In the genomic region with DNA sequence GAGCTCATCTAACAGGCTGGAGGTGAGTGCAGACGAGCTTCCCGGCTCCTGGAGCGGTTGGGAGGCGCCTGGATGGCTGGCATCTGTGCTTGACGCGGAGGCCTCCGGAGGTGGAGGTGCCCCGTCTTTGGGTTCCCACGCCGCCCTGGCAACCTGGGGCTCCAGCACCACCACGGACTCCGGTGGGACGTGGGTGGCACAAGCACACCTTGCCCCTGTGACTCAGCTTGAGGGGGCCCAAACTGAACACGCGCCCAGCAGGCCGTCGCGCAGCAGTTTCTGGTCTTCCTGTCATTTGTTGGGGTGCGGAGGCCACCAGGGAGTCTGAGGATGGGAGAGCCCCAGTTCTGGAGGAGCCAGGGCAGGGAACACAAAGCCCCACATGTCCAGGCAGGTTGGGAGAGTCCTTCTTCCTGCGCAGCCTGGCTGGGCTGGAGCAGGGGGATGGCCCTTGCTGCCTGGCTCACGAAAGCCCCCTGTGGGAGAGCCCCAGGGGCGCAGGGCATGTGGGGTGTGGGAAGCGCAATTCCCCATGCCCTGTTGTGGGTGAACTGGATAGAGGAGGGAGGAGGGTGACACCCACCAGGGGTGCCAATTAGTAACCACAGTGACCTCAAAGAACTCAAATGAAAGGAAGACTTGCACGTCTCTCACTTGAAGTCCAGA, we compare ENCODE assay signal across 10 cellular contexts.
A peak's percentile ranks its signal among the peaks of the same experiment; 100 is the strongest.
DNase-seq lines count a peak whose midpoint lies in the region; ATAC-seq and TF ChIP-seq lines count a peak whose summit lies in the region.
"Had no signal": no experiment of that assay in that cellular context is flagged by ENCODE, and none has a peak within 500 bp of the region (broad histone marks: within the 10 kb centered on the region; RNA-seq: fewer than 3 reads in every experiment).

No MANE protein-coding gene starts in this region.

- H3K27ac ChIP-seq in gastrocnemius medialis, result no peak overlapping the region
- H3K27ac ChIP-seq in H9 (ENCODE audit: insufficient read length, low read depth, low read length), result no peak overlapping the region

- peaks cover 0 to 5% of the 10 kb centered on the region in 2 donors for H3K4me1 Mint-ChIP-seq in stimulated activated naive B cell treated with anti-CD40 and anti-IgM and Interleukin-4, amounts not matched to agents 10 μg/mL and 1 μg/mL and 100 μg/mL, for 72 hours
- H3K4me1 Mint-ChIP-seq in H9, result no peaks in the 10 kb centered on the region
- H3K4me1 Mint-ChIP-seq: activated CD4-positive, alpha-beta T cell treated with anti-CD3 and anti-CD28 coated beads for 36 hours had no signal

- H2BK12ac ChIP-seq in H9 (ENCODE audit: insufficient read length, low read depth, low read length), result no peak overlapping the region

- H3K9ac ChIP-seq in H9 (ENCODE audit: extremely low read depth, insufficient read length, low read length), result no peak overlapping the region

- no peak overlapping the region for H4K8ac ChIP-seq in H9 (replicated peaks; ENCODE audit: insufficient read length, low read depth, low read length)

- no peak overlapping the region for H3T11ph ChIP-seq in H9 (ENCODE audit: low read length)

- no peak overlapping the region for H2BK5ac ChIP-seq in H9 (ENCODE audit: insufficient read length, low read length)

- no peaks in the 10 kb centered on the region for H3K9me3 ChIP-seq in gastrocnemius medialis
- H3K9me3 ChIP-seq in H9 (ENCODE audit: control insufficient read depth, low read depth, low read length), result peaks cover 82% of the 10 kb centered on the region

- TF ChIP-seq CTCF in LNCaP clone FGC (IDR thresholded peaks at IDR 0.05; ENCODE audit: control insufficient read depth, extremely low read depth, insufficient read depth) (no peak), fibroblast of villous mesenchyme (IDR thresholded peaks at IDR 0.05; ENCODE audit: insufficient read depth, low read depth, low read length) (no peak), gastrocnemius medialis (IDR thresholded peaks at IDR 0.05 in 4 of 5, conservative IDR thresholded peaks at IDR 0.05 in 1 of 5) (no peak), H9 (conservative IDR thresholded peaks at IDR 0.05) (no peak)

- in situ Hi-C loops in gastrocnemius medialis (cut with MboI; ENCODE audit: low sequenced_read_pairs in 4 of 4), result no loop called here

- no peak overlapping the region for H2BK15ac ChIP-seq in H9 (ENCODE audit: low read depth, low read length)

- H3K9me3 Mint-ChIP-seq in stimulated activated naive B cell treated with anti-CD40 and anti-IgM and Interleukin-4, amounts not matched to agents 10 μg/mL and 1 μg/mL and 100 μg/mL, for 72 hours, result peaks cover 26 to 31% of the 10 kb centered on the region in 2 donors
- peaks cover 94 to 95% of the 10 kb centered on the region in 2 experiments for H3K9me3 Mint-ChIP-seq in H9

- H3K36me3 ChIP-seq in gastrocnemius medialis, result no peaks in the 10 kb centered on the region

- no peak for TF ChIP-seq POLR2A in gastrocnemius medialis (IDR thresholded peaks at IDR 0.05)

- H3K18ac ChIP-seq in H9 (ENCODE audit: insufficient read length, low read depth, low read length), result no peak overlapping the region

- H3K56ac ChIP-seq in H9 (ENCODE audit: insufficient read length, low read depth, low read length), result no peak overlapping the region

- H3K4me3 Mint-ChIP-seq in stimulated activated naive B cell treated with anti-CD40 and anti-IgM and Interleukin-4, amounts not matched to agents 10 μg/mL and 1 μg/mL and 100 μg/mL, for 72 hours, result peak overlapping the region in 1 of 2 donors; percentile 81
- H3K4me3 Mint-ChIP-seq in H9, result no peak overlapping the region

- peaks cover 0 to 6% of the 10 kb centered on the region in 2 donors for H3K27me3 Mint-ChIP-seq in stimulated activated naive B cell treated with anti-CD40 and anti-IgM and Interleukin-4, amounts not matched to agents 10 μg/mL and 1 μg/mL and 100 μg/mL, for 72 hours
- H3K27me3 Mint-ChIP-seq in H9 (ENCODE audit: low read depth), result peaks cover 25% of the 10 kb centered on the region
- H3K27me3 Mint-ChIP-seq: activated CD4-positive, alpha-beta T cell treated with anti-CD3 and anti-CD28 coated beads for 36 hours had no signal

- H4K5ac ChIP-seq in H9 (ENCODE audit: insufficient read length, low read depth, low read length), result no peak overlapping the region

- DNase-seq in NCI-H82 (lab: John Stamatoyannopoulos, UW) (peak; percentile 47), NCI-H82 treated with DMSO at 0.1 percent for 48 hours (lab: John Stamatoyannopoulos, UW; ENCODE audit: unreplicated experiment) (no peak), LNCaP clone FGC (ENCODE audit: low read depth) (no peak), fibroblast of villous mesenchyme (ENCODE audit: low read depth) (no peak), gastrocnemius medialis (no peak), H9 (no peak)
- DNase-seq in stimulated activated naive B cell treated with anti-CD40 and anti-IgM and Interleukin-4, amounts not matched to agents 10 μg/mL and 1 μg/mL and 100 μg/mL, for 72 hours, result no peak
- DNase-seq: activated CD4-positive, alpha-beta T cell treated with anti-CD3 and anti-CD28 coated beads for 36 hours; Karpas-422 had no signal

- no peaks in the 10 kb centered on the region for H4K20me1 ChIP-seq in H9 (ENCODE audit: control insufficient read depth, insufficient read depth, insufficient read length)

- H3K14ac ChIP-seq in H9 (ENCODE audit: insufficient read depth, low read length), result no peak overlapping the region

- no peaks in the 10 kb centered on the region for H3K23me2 ChIP-seq in H9 (ENCODE audit: insufficient read length, low read depth, low read length, poor library complexity, severe bottlenecking)

- H3K36me3 Mint-ChIP-seq in stimulated activated naive B cell treated with anti-CD40 and anti-IgM and Interleukin-4, amounts not matched to agents 10 μg/mL and 1 μg/mL and 100 μg/mL, for 72 hours, result peaks cover 1 to 11% of the 10 kb centered on the region in 2 donors
- peaks cover 38 to 63% (median 49%) of the 10 kb centered on the region in 3 experiments for H3K36me3 Mint-ChIP-seq in H9 (ENCODE audit: insufficient read depth in 1 of 3, low read depth in 3 of 3)

- H2BK20ac ChIP-seq in H9 (ENCODE audit: low read depth, low read length, poor library complexity, severe bottlenecking), result no peak overlapping the region

- H3K4me3 ChIP-seq in LNCaP clone FGC (ENCODE audit: low read depth, low read length), result peak overlapping the region; percentile 50
- H3K4me3 ChIP-seq in fibroblast of villous mesenchyme (ENCODE audit: low read depth, low read length), result peak overlapping the region; percentile 23
- H3K4me3 ChIP-seq in gastrocnemius medialis, result no peak overlapping the region

- H3K4me1 ChIP-seq in gastrocnemius medialis, result no peaks in the 10 kb centered on the region
- H3K4me1 ChIP-seq in H9 (ENCODE audit: insufficient read depth, low read length), result no peaks in the 10 kb centered on the region

- H4K91ac ChIP-seq in H9 (ENCODE audit: insufficient read length, low read depth, low read length), result no peak overlapping the region

- no peak overlapping the region for H3K4ac ChIP-seq in H9 (ENCODE audit: low read depth, low read length)

- H3K27ac Mint-ChIP-seq in stimulated activated naive B cell treated with anti-CD40 and anti-IgM and Interleukin-4, amounts not matched to agents 10 μg/mL and 1 μg/mL and 100 μg/mL, for 72 hours, result no peak overlapping the region
- H3K27ac Mint-ChIP-seq in H9, result no peak overlapping the region
- H3K27ac Mint-ChIP-seq: activated CD4-positive, alpha-beta T cell treated with anti-CD3 and anti-CD28 coated beads for 36 hours had no signal

- no peak overlapping the region for H3K4me2 ChIP-seq in H9 (ENCODE audit: insufficient read depth, insufficient read length, low read length)

- H2AFZ ChIP-seq in H9 (ENCODE audit: low read length), result no peak overlapping the region

- no peak overlapping the region for H2BK120ac ChIP-seq in H9 (ENCODE audit: low read depth, low read length, poor library complexity, severe bottlenecking)

- H3K27me3 ChIP-seq in gastrocnemius medialis, result no peaks in the 10 kb centered on the region
- no peaks in the 10 kb centered on the region for H3K27me3 ChIP-seq in H9 (ENCODE audit: insufficient read depth, low read length)

- WGBS in H9 (ENCODE audit: extremely low coverage, insufficient read length, low lambda C conversion rate), result no CpG with 5 or more reads among the region's 24 CpGs

- intact Hi-C loops in gastrocnemius medialis (cut with DNase I; ENCODE audit: low total_unique reads), result no loop called here

- no peaks in the 10 kb centered on the region for H3K79me2 ChIP-seq in H9 (ENCODE audit: insufficient read depth, low read length)

- no peaks in the 10 kb centered on the region for H3K79me1 ChIP-seq in H9 (ENCODE audit: insufficient read depth, low read depth, low read length, poor library complexity, severe bottlenecking)

- no peak overlapping the region for H3K23ac ChIP-seq in H9 (ENCODE audit: insufficient read length, low read depth, low read length)

- peak; percentile 20 to 35 for ATAC-seq in stimulated activated naive B cell treated with anti-CD40 and anti-IgM and Interleukin-4, amounts not matched to agents 10 μg/mL and 1 μg/mL and 100 μg/mL, for 72 hours (replicated peaks)
- ATAC-seq in GM18519 (IDR thresholded peaks at IDR 0.05; ENCODE audit: low FRiP score, unreplicated experiment) (no peak), gastrocnemius medialis (no peak)
- ATAC-seq: activated CD4-positive, alpha-beta T cell treated with anti-CD3 and anti-CD28 coated beads for 36 hours had no signal

- no peak overlapping the region for H2AK5ac ChIP-seq in H9 (ENCODE audit: insufficient read length, low read length)

Comparison
In these comparisons a context has a peak if more than half of its experiments do, and no peak if none do; other contexts are left out.
1. H3K4me3 ChIP-seq: peak in LNCaP clone FGC (single experiment) and fibroblast of villous mesenchyme (single experiment); none in gastrocnemius medialis (0 of 4).
2. ATAC-seq: peak in stimulated activated naive B cell treated with anti-CD40 and anti-IgM and Interleukin-4, amounts not matched to agents 10 μg/mL and 1 μg/mL and 100 μg/mL, for 72 hours (2 of 2); none in GM18519 (single experiment) and gastrocnemius medialis (0 of 2).